In the genomic region with DNA sequence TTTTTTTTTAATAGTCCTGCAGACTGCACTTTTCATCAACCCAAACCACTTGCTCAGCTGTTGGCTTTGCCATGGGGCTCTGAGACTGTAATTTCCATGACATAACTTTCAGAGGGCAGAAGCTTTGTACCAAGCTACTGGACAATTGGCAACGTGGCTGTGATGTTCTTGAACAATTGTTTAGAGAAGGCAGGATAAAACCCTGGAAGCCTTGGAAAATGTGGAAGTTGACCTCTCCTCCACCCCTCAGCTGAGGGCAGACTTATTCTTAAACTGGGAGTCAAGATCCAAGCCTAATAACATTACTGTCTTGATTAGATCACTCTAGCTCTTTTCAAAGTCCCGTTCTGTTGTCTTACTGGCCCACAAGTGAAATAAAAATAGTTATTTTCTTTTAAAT, we compare ENCODE assay signal across 8 cellular contexts. TPM values are rescaled to one million over a fixed set of nuclear protein-coding genes. Genes with fewer than 3 reads are reported as not detected.
"Had no signal": no experiment of that assay in that cellular context is flagged by ENCODE, and none has a peak within 500 bp of the region (broad histone marks: within the 10 kb centered on the region; RNA-seq: fewer than 3 reads in every experiment).

No MANE protein-coding gene starts in this region.

- H3K4me2 ChIP-seq: GM23338 had no signal

- DNase-seq: H9 had no signal

- H3K4me3 ChIP-seq: GM23338 had no signal

- FAIRE-seq: H1, H54, HepG2 had no signal

- H3K27ac ChIP-seq: HL-60 had no signal

RNA-seq across cellular contexts. Expression of gene OR4E1, which starts 2.2 kb away (rescaled TPM):
- total RNA-seq: GM23338, H1, H9, HepG2, HT1080 had no signal
- polyA plus RNA-seq: GM23338, H1, HepG2, IgD-negative memory B cell had no signal

RNA-seq across cellular contexts. Expression of gene OR4E2, which starts 17.7 kb away (rescaled TPM):
- total RNA-seq: GM23338, H1, H9, HepG2, HT1080 had no signal
- polyA plus RNA-seq: GM23338, H1, HepG2, IgD-negative memory B cell had no signal

RNA-seq across cellular contexts. Expression of gene OR10G2, which starts 36.6 kb away (rescaled TPM):
- total RNA-seq: GM23338, H1, H9, HepG2, HT1080 had no signal
- polyA plus RNA-seq: GM23338, H1, HepG2, IgD-negative memory B cell had no signal
